Comparison of ENCODE assay signal across 26 cellular contexts in genomic region chr3:40450438-40450837, GRCh38.
"Had no signal": no experiment of that assay in that cellular context is flagged by ENCODE, and none has a peak within 500 bp of the region (broad histone marks: within the 10 kb centered on the region; RNA-seq: fewer than 3 reads in every experiment).

No MANE protein-coding gene starts in this region.

- DNase-seq: cerebellar nuclear complex; cortex of kidney; effector CD4-positive, alpha-beta T cell; foreskin fibroblast; gastrocnemius medialis; heart left ventricle; left cardiac atrium; left lung; mesendoderm; naive thymus-derived CD8-positive, alpha-beta T cell; nephron progenitor cell; occipital lobe; ovary; posterior cingulate gyrus; stimulated activated CD4-positive, alpha-beta T cell treated with anti-CD3 and anti-CD28 coated beads, Interleukin-12 subunit alpha, Interleukin-12 subunit beta, amount 100 ng/mL, for 4 hours; stimulated activated CD4-positive, alpha-beta T cell treated with anti-CD3 and anti-CD28 coated beads, Interleukin-1b, Interleukin-23, amount 100 ng/mL, for 48 hours; stimulated activated CD4-positive, alpha-beta T cell treated with anti-CD3 and anti-CD28 coated beads, Interleukin-4, amount 100 ng/mL, for 1 hour; stimulated activated CD8-positive, alpha-beta memory T cell treated with anti-CD3 and anti-CD28 coated beads, Interleukin-4, amount 100 ng/mL, for 48 hours; stimulated activated naive CD4-positive, alpha-beta T cell; stimulated activated naive CD8-positive, alpha-beta T cell treated with anti-CD3 and anti-CD28 coated beads, Interleukin-15, amount 100 ng/mL, for 72 hours; testis; tibial artery had no signal

- H3K27ac ChIP-seq: gastrocnemius medialis, left lung, ovary, testis, tibial artery had no signal

- H3K27me3 ChIP-seq: gastrocnemius medialis, heart left ventricle, hepatocyte, left lung, ovary, testis, tibial artery had no signal

- H3K4me3 ChIP-seq: gastrocnemius medialis, heart left ventricle, hepatocyte, left lung, ovary, smooth muscle cell, testis, tibial artery had no signal

- ATAC-seq: esophagus mucosa; gastrocnemius medialis; heart left ventricle; left cardiac atrium; left lung; naive thymus-derived CD8-positive, alpha-beta T cell; sciatic nerve; stimulated activated naive CD8-positive, alpha-beta T cell treated with anti-CD3 and anti-CD28 coated beads, Interleukin-15, amount 100 ng/mL, for 72 hours had no signal
